In the genomic region with DNA sequence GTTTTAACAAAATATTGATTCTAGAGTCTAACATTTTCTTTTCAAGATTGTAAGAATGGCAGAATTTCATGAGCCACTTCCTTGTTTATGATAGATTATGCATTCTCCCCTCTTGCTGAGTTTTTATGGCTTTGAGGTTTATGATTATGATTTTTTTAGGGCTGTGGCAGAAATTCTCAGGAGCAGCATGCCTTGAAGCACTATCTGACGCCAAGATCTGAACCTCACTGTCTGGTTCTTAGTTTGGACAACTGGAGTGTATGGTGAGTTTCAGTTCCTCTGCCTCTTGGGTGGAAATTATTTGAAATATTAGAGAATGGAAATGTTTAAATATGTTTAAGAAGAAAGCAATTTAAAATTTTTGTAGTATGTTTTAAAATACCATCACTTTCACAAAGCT, we compare ENCODE assay signal across 17 cellular contexts.
"Had no signal": no experiment of that assay in that cellular context is flagged by ENCODE, and none has a peak within 500 bp of the region (broad histone marks: within the 10 kb centered on the region; RNA-seq: fewer than 3 reads in every experiment).

No MANE protein-coding gene starts in this region.

- H3K27me3 ChIP-seq: upper lobe of left lung had no signal

- H3K27ac ChIP-seq: prostate gland, skin epidermis, upper lobe of left lung had no signal

- H3K9me3 ChIP-seq: prostate gland, upper lobe of left lung had no signal

- H3K4me1 ChIP-seq: prostate gland, upper lobe of left lung had no signal

- ATAC-seq: activated CD8-positive, alpha-beta memory T cell treated with anti-CD3 and anti-CD28 coated beads, Interleukin-2, amount 10 ng/mL, durations not matched to agents 7 days and 5 days; right cardiac atrium; stimulated activated naive CD8-positive, alpha-beta T cell treated with anti-CD3 and anti-CD28 coated beads, Interleukin-15, Interleukin-2, amounts not matched to agents 100 U/mL and 50 U/mL, for 24 hours had no signal

- DNase-seq: activated CD4-positive, alpha-beta memory T cell treated with anti-CD3 and anti-CD28 coated beads for 36 hours; activated CD4-positive, CD25-positive, alpha-beta regulatory T cell treated with anti-CD3 and anti-CD28 coated beads, Interleukin-2, amount 50 U/mL, for 72 hours; activated CD8-positive, alpha-beta memory T cell treated with anti-CD3 and anti-CD28 coated beads, Interleukin-2, amount 10 ng/mL, durations not matched to agents 7 days and 5 days; activated gamma-delta T cell; activated naive CD8-positive, alpha-beta T cell treated with anti-CD3 and anti-CD28 coated beads, Interleukin-2, amount 10 ng/mL, durations not matched to agents 7 days and 5 days; activated T-cell treated with anti-CD3 and anti-CD28 coated beads, Interleukin-2, amount 50 U/mL, for 48 hours; anterior cingulate cortex; effector memory CD4-positive, alpha-beta T cell; kidney glomerular epithelial cell; mesendoderm; right cardiac atrium; stimulated activated CD4-positive, alpha-beta T cell treated with anti-CD3 and anti-CD28 coated beads, Interleukin-4, amount 100 ng/mL, for 24 hours; stimulated activated naive CD8-positive, alpha-beta T cell treated with anti-CD3 and anti-CD28 coated beads, Interleukin-15, Interleukin-2, amounts not matched to agents 100 U/mL and 50 U/mL, for 24 hours; T-helper 9 cell; upper lobe of left lung had no signal

- H3K4me3 ChIP-seq: prostate gland, skin epidermis, upper lobe of left lung had no signal
